In genomic region chr20:46040902-46041535, GRCh38 we compare ENCODE assay signal across 1 cellular context.
TF ChIP-seq lines count a peak whose summit lies in the region.

No MANE protein-coding gene starts in this region.

TF ChIP-seq in HepG2, 621 proteins besides CTCF, POLR2A, EP300 and RAD21 (continued from another document and continues in another):
- TF ChIP-seq DMTF1 (CRISPR knock-in tag; IDR thresholded peaks at IDR 0.05) (no peak), ZNF333 (CRISPR knock-in tag; IDR thresholded peaks at IDR 0.05; ENCODE audit: borderline replicate concordance) (peak; percentile 92), ZBTB7A (CRISPR knock-in tag; IDR thresholded peaks at IDR 0.05) (peak; percentile 65; the same call in 1 of the 2 replicates), SIX4 (CRISPR knock-in tag; IDR thresholded peaks at IDR 0.05) (peak; percentile 88), ZNF335 (CRISPR knock-in tag; IDR thresholded peaks at IDR 0.05) (peak; percentile 90), KDM2A (CRISPR knock-in tag; IDR thresholded peaks at IDR 0.05; ENCODE audit: borderline replicate concordance, low read depth) (peak; percentile 90), ZSCAN30 (CRISPR knock-in tag; IDR thresholded peaks at IDR 0.05) (0 out of 2 replicates have a peak, but pooled peaks have one; percentile 44), YY1 (IDR thresholded peaks at IDR 0.05; ENCODE audit: insufficient read depth, insufficient replicate concordance, low read depth, low read length) (no peak), SSRP1 (CRISPR knock-in tag; IDR thresholded peaks at IDR 0.05) (no peak), ZNF570 (CRISPR knock-in tag; IDR thresholded peaks at IDR 0.05; ENCODE audit: borderline replicate concordance) (no peak), HCFC1 (IDR thresholded peaks at IDR 0.05; ENCODE audit: low read depth, low read length) (no peak), BATF2 (CRISPR knock-in tag; IDR thresholded peaks at IDR 0.05) (peak; percentile 78; the same call in 1 of the 2 replicates), CREB1 (IDR thresholded peaks at IDR 0.05) (no peak), CREB1 (CRISPR knock-in tag; IDR thresholded peaks at IDR 0.05) (no peak), RFXANK (CRISPR knock-in tag; IDR thresholded peaks at IDR 0.05) (peak; percentile 76; the same call in 1 of the 2 replicates), MTA1 (CRISPR knock-in tag; IDR thresholded peaks at IDR 0.05; ENCODE audit: borderline replicate concordance) (no peak), ZFX (CRISPR knock-in tag; IDR thresholded peaks at IDR 0.05; ENCODE audit: low read depth) (no peak), NONO (IDR thresholded peaks at IDR 0.05) (no peak), NONO (CRISPR knock-in tag; conservative IDR thresholded peaks at IDR 0.05) (no peak), PHF8 (CRISPR knock-in tag; IDR thresholded peaks at IDR 0.05) (no peak; the same call in 1 of the 2 replicates), SRSF1 (optimal IDR thresholded peaks at IDR 0.05; ENCODE audit: low read depth, low read length) (no peak), EHMT2 (IDR thresholded peaks at IDR 0.05; ENCODE audit: borderline replicate concordance, low read depth, low read length) (peak; percentile 99), IRF2 (CRISPR knock-in tag; IDR thresholded peaks at IDR 0.05) (peak; percentile 94), DNMT3B (CRISPR knock-in tag; conservative IDR thresholded peaks at IDR 0.05) (peak; percentile 98), HINFP (CRISPR knock-in tag; IDR thresholded peaks at IDR 0.05; ENCODE audit: low read depth) (peak; percentile 79; the same call in 1 of the 2 replicates), ZFP36L2 (CRISPR knock-in tag; IDR thresholded peaks at IDR 0.05) (peak; percentile 98), MYNN (CRISPR knock-in tag; IDR thresholded peaks at IDR 0.05; ENCODE audit: low read depth) (peak; percentile 97; the same call in 1 of the 2 replicates), TIGD3 (CRISPR knock-in tag; IDR thresholded peaks at IDR 0.05; ENCODE audit: borderline replicate concordance) (peak; percentile 75; the same call in 1 of the 2 replicates), ZIK1 (CRISPR knock-in tag; IDR thresholded peaks at IDR 0.05; ENCODE audit: borderline replicate concordance, low read depth) (no peak), ZNF451 (CRISPR knock-in tag; IDR thresholded peaks at IDR 0.05) (no peak), KDM4B (CRISPR knock-in tag; IDR thresholded peaks at IDR 0.05) (peak; percentile 97), KDM6A (CRISPR knock-in tag; IDR thresholded peaks at IDR 0.05; ENCODE audit: low read depth) (no peak), KDM5A (IDR thresholded peaks at IDR 0.05; ENCODE audit: borderline replicate concordance, low read length) (no peak), CEBPB (IDR thresholded peaks at IDR 0.05; ENCODE audit: borderline replicate concordance, low read depth, low read length) (no peak), THYN1 (CRISPR knock-in tag; IDR thresholded peaks at IDR 0.05; ENCODE audit: borderline replicate concordance, low read depth) (0 out of 2 replicates have a peak, but pooled peaks have one; percentile 49), ZNF180 (CRISPR knock-in tag; IDR thresholded peaks at IDR 0.05; ENCODE audit: borderline replicate concordance, low read depth) (peak; percentile 77; the same call in 1 of the 2 replicates), SOX6 (IDR thresholded peaks at IDR 0.05) (no peak), SOX6 (CRISPR knock-in tag; IDR thresholded peaks at IDR 0.05) (peak; percentile 25; the same call in 1 of the 2 replicates), ZNF574 (CRISPR knock-in tag; IDR thresholded peaks at IDR 0.05) (peak; percentile 86)
- TF ChIP-seq, protein P1, sequence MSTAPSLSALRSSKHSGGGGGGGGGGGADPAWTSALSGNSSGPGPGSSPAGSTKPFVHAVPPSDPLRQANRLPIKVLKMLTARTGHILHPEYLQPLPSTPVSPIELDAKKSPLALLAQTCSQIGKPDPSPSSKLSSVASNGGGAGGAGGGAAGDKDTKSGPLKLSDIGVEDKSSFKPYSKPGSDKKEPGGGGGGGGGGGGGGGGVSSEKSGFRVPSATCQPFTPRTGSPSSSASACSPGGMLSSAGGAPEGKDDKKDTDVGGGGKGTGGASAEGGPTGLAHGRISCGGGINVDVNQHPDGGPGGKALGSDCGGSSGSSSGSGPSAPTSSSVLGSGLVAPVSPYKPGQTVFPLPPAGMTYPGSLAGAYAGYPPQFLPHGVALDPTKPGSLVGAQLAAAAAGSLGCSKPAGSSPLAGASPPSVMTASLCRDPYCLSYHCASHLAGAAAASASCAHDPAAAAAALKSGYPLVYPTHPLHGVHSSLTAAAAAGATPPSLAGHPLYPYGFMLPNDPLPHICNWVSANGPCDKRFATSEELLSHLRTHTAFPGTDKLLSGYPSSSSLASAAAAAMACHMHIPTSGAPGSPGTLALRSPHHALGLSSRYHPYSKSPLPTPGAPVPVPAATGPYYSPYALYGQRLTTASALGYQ (CRISPR knock-in tag; IDR thresholded peaks at IDR 0.05) = no peak
- TF ChIP-seq, protein P2, sequence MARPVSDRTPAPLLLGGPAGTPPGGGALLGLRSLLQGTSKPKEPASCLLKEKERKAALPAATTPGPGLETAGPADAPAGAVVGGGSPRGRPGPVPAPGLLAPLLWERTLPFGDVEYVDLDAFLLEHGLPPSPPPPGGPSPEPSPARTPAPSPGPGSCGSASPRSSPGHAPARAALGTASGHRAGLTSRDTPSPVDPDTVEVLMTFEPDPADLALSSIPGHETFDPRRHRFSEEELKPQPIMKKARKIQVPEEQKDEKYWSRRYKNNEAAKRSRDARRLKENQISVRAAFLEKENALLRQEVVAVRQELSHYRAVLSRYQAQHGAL (CRISPR knock-in tag; IDR thresholded peaks at IDR 0.05; ENCODE audit: not compliant biosample characterization) = peak; percentile 96
- TF ChIP-seq, protein P3, sequence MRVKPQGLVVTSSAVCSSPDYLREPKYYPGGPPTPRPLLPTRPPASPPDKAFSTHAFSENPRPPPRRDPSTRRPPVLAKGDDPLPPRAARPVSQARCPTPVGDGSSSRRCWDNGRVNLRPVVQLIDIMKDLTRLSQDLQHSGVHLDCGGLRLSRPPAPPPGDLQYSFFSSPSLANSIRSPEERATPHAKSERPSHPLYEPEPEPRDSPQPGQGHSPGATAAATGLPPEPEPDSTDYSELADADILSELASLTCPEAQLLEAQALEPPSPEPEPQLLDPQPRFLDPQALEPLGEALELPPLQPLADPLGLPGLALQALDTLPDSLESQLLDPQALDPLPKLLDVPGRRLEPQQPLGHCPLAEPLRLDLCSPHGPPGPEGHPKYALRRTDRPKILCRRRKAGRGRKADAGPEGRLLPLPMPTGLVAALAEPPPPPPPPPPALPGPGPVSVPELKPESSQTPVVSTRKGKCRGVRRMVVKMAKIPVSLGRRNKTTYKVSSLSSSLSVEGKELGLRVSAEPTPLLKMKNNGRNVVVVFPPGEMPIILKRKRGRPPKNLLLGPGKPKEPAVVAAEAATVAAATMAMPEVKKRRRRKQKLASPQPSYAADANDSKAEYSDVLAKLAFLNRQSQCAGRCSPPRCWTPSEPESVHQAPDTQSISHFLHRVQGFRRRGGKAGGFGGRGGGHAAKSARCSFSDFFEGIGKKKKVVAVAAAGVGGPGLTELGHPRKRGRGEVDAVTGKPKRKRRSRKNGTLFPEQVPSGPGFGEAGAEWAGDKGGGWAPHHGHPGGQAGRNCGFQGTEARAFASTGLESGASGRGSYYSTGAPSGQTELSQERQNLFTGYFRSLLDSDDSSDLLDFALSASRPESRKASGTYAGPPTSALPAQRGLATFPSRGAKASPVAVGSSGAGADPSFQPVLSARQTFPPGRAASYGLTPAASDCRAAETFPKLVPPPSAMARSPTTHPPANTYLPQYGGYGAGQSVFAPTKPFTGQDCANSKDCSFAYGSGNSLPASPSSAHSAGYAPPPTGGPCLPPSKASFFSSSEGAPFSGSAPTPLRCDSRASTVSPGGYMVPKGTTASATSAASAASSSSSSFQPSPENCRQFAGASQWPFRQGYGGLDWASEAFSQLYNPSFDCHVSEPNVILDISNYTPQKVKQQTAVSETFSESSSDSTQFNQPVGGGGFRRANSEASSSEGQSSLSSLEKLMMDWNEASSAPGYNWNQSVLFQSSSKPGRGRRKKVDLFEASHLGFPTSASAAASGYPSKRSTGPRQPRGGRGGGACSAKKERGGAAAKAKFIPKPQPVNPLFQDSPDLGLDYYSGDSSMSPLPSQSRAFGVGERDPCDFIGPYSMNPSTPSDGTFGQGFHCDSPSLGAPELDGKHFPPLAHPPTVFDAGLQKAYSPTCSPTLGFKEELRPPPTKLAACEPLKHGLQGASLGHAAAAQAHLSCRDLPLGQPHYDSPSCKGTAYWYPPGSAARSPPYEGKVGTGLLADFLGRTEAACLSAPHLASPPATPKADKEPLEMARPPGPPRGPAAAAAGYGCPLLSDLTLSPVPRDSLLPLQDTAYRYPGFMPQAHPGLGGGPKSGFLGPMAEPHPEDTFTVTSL (CRISPR knock-in tag; IDR thresholded peaks at IDR 0.05; ENCODE audit: borderline replicate concordance) = no peak
- TF ChIP-seq, protein P4, sequence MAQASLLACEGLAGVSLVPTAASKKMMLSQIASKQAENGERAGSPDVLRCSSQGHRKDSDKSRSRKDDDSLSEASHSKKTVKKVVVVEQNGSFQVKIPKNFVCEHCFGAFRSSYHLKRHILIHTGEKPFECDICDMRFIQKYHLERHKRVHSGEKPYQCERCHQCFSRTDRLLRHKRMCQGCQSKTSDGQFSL (CRISPR knock-in tag; IDR thresholded peaks at IDR 0.05) = no peak
- TF ChIP-seq, protein P5, sequence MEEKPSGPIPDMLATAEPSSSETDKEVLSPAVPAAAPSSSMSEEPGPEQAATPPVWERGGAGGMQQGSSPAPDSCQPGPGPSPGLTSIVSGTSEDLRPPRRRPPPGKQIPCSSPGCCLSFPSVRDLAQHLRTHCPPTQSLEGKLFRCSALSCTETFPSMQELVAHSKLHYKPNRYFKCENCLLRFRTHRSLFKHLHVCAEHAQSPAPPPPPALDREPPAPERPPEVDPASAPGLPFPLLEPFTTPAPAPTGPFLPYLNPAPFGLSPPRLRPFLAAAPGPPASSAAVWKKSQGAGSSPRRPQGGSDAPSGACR (CRISPR knock-in tag; IDR thresholded peaks at IDR 0.05) = no peak
